In genomic region chr3:179694731-179695130, GRCh38 we compare ENCODE assay signal across 22 cellular contexts. TPM values are rescaled to one million over a fixed set of nuclear protein-coding genes. Genes with fewer than 3 reads are reported as not detected.
DNase-seq lines count a peak whose midpoint lies in the region; ATAC-seq, FAIRE-seq and TF ChIP-seq lines count a peak whose summit lies in the region.
"Had no signal": no experiment of that assay in that cellular context is flagged by ENCODE, and none has a peak within 500 bp of the region (broad histone marks: within the 10 kb centered on the region; RNA-seq: fewer than 3 reads in every experiment).

No MANE protein-coding gene starts in this region.

- TF ChIP-seq CTCF in WTC11 (IDR thresholded peaks at IDR 0.05) (no peak), psoas muscle (IDR thresholded peaks at IDR 0.05) (no peak)

- H3K4me3 ChIP-seq in BLaER1 (no peak overlapping the region), psoas muscle (no peak overlapping the region), mesendoderm (ENCODE audit: low read length) (no peak overlapping the region)
- H3K4me3 ChIP-seq: A549 had no signal

- H3K9me3 ChIP-seq in BLaER1, result 0 out of 2 replicates have a peak, but pooled peaks cover 8% of the 10 kb centered on the region
- no peaks in the 10 kb centered on the region for H3K9me3 ChIP-seq in psoas muscle
- H3K9me3 ChIP-seq: A549, Caco-2 had no signal

- WGBS in psoas muscle, 3 donors, result 86 to 99% (median 90%) methylated on average over 5 to 6 of the region's 6 CpGs
- no CpG with 5 or more reads among the region's 6 CpGs for WGBS in mesendoderm (ENCODE audit: extremely low coverage, insufficient coverage, low lambda C conversion rate)

- peaks cover 15% of the 10 kb centered on the region for H3K4me1 Mint-ChIP-seq in WTC11
- peaks cover 6% of the 10 kb centered on the region for H3K4me1 Mint-ChIP-seq in activated CD4-positive, alpha-beta memory T cell treated with anti-CD3 and anti-CD28 coated beads, Interleukin-2, amount 10 ng/mL, durations not matched to agents 7 days and 5 days

- no peak overlapping the region for H2BK5ac ChIP-seq in mesendoderm (ENCODE audit: low read length)

- H3K27ac ChIP-seq in BLaER1 (no peak overlapping the region), psoas muscle (peak overlapping the region; percentile 56), mesendoderm (ENCODE audit: low read depth, low read length) (no peak overlapping the region)
- H3K27ac ChIP-seq: 22Rv1, A549, C4-2B had no signal

- H3K4me3 Mint-ChIP-seq in WTC11, result no peak overlapping the region
- no peak overlapping the region for H3K4me3 Mint-ChIP-seq in activated CD4-positive, alpha-beta memory T cell treated with anti-CD3 and anti-CD28 coated beads, Interleukin-2, amount 10 ng/mL, durations not matched to agents 7 days and 5 days
- H3K4me3 Mint-ChIP-seq: B cell; CD4-positive, alpha-beta T cell; CD8-positive, alpha-beta T cell had no signal

- POLR2A ChIA-PET in WTC11 (lab: Charles Lee), result no interaction called here
- POLR2A ChIA-PET in activated CD4-positive, alpha-beta memory T cell treated with anti-CD3 and anti-CD28 coated beads, Interleukin-2, amount 10 ng/mL, durations not matched to agents 7 days and 5 days (lab: Charles Lee), result no interaction called here

- H3K27ac Mint-ChIP-seq in WTC11, result no peak overlapping the region
- no peak overlapping the region for H3K27ac Mint-ChIP-seq in activated CD4-positive, alpha-beta memory T cell treated with anti-CD3 and anti-CD28 coated beads, Interleukin-2, amount 10 ng/mL, durations not matched to agents 7 days and 5 days
- H3K27ac Mint-ChIP-seq: B cell; CD4-positive, alpha-beta T cell; CD8-positive, alpha-beta T cell had no signal

- H3K18ac ChIP-seq in mesendoderm (ENCODE audit: low read length), result no peak overlapping the region

- no peaks in the 10 kb centered on the region for H3K79me2 ChIP-seq in mesendoderm (ENCODE audit: control insufficient read depth, insufficient read depth, low read length)

- no peak overlapping the region for H3K56ac ChIP-seq in mesendoderm (ENCODE audit: low read length)

- no peaks in the 10 kb centered on the region for H3K79me1 ChIP-seq in mesendoderm (ENCODE audit: low read length)

- DNase-seq in GM12892 (ENCODE audit: insufficient read length), result no peak
- no peak for DNase-seq in WTC11 (ENCODE audit: low spot score)
- no peak for DNase-seq in psoas muscle
- no peak for DNase-seq in activated CD4-positive, alpha-beta memory T cell treated with anti-CD3 and anti-CD28 coated beads, Interleukin-2, amount 10 ng/mL, durations not matched to agents 7 days and 5 days
- no peak for DNase-seq in mesendoderm
- DNase-seq: AML-193; Caco-2; Calu3; CD4-positive, alpha-beta T cell; CD8-positive, alpha-beta T cell; DMS79 treated with DMSO at 0.1 percent for 48 hours; GF-D8 had no signal

- peaks cover 17% of the 10 kb centered on the region for H3K4me1 ChIP-seq in BLaER1
- peaks cover 39% of the 10 kb centered on the region for H3K4me1 ChIP-seq in psoas muscle
- no peaks in the 10 kb centered on the region for H3K4me1 ChIP-seq in mesendoderm (ENCODE audit: control insufficient read depth, low read depth, low read length)
- H3K4me1 ChIP-seq: A549, Caco-2 had no signal

- ATAC-seq in WTC11 (no peak), psoas muscle (no peak), HG03135 (IDR thresholded peaks at IDR 0.05; ENCODE audit: unreplicated experiment) (no peak)
- ATAC-seq: A549; CD8-positive, alpha-beta T cell had no signal

- peaks cover 47% of the 10 kb centered on the region for H3K36me3 ChIP-seq in BLaER1
- H3K36me3 ChIP-seq in psoas muscle (ENCODE audit: insufficient read depth in 1 of 2, low read depth in 1 of 2), result peaks cover 0 to 24% of the 10 kb centered on the region in 2 donors
- no peaks in the 10 kb centered on the region for H3K36me3 ChIP-seq in mesendoderm (ENCODE audit: control insufficient read depth, insufficient read depth, low read length)

- no peaks in the 10 kb centered on the region for H3K9me3 Mint-ChIP-seq in WTC11
- H3K9me3 Mint-ChIP-seq in activated CD4-positive, alpha-beta memory T cell treated with anti-CD3 and anti-CD28 coated beads, Interleukin-2, amount 10 ng/mL, durations not matched to agents 7 days and 5 days, result no peaks in the 10 kb centered on the region
- H3K9me3 Mint-ChIP-seq: CD4-positive, alpha-beta T cell; CD8-positive, alpha-beta T cell had no signal

- no peak overlapping the region for H2BK15ac ChIP-seq in mesendoderm (replicated peaks; ENCODE audit: low read depth)

- intact Hi-C loops in psoas muscle (cut with DNase I), result no loop called here

- no peak overlapping the region for H3K23ac ChIP-seq in mesendoderm (ENCODE audit: low read length)

- peaks cover 21% of the 10 kb centered on the region for H3K36me3 Mint-ChIP-seq in WTC11
- H3K36me3 Mint-ChIP-seq in activated CD4-positive, alpha-beta memory T cell treated with anti-CD3 and anti-CD28 coated beads, Interleukin-2, amount 10 ng/mL, durations not matched to agents 7 days and 5 days (ENCODE audit: low read depth), result peaks cover 11% of the 10 kb centered on the region

- H3K4me2 ChIP-seq in BLaER1 (peak overlapping the region; percentile 61; the same call in 1 of the 2 replicates), mesendoderm (ENCODE audit: low read length) (no peak overlapping the region)
- H3K4me2 ChIP-seq: A549 had no signal

- no peak overlapping the region for H3K9ac ChIP-seq in BLaER1
- H3K9ac ChIP-seq in mesendoderm (ENCODE audit: low read length), result no peak overlapping the region

- CTCF ChIA-PET in WTC11 (lab: Charles Lee), result no interaction called here
- CTCF ChIA-PET in activated CD4-positive, alpha-beta memory T cell treated with anti-CD3 and anti-CD28 coated beads, Interleukin-2, amount 10 ng/mL, durations not matched to agents 7 days and 5 days (lab: Charles Lee), result no interaction called here

- no peak overlapping the region for H4K8ac ChIP-seq in mesendoderm (ENCODE audit: low read depth, low read length)

- peaks cover 27% of the 10 kb centered on the region for H4K20me1 ChIP-seq in BLaER1

- peak; percentile 9 for FAIRE-seq in GM12892 (lab: Jason Lieb, UNC)
- FAIRE-seq: A549, D721Med, G401.6, GM12891, GM18507 had no signal

- H2AK5ac ChIP-seq in mesendoderm (ENCODE audit: low read length), result no peak overlapping the region

- H2BK120ac ChIP-seq in mesendoderm (ENCODE audit: low read depth, low read length), result no peak overlapping the region

- TF ChIP-seq POLR2A in GM12892 (IDR thresholded peaks at IDR 0.05; ENCODE audit: low read depth, low read length), result no peak

- no peak overlapping the region for H4K5ac ChIP-seq in mesendoderm (ENCODE audit: low read length)

- no peaks in the 10 kb centered on the region for H3K27me3 Mint-ChIP-seq in WTC11 (ENCODE audit: low read depth)
- no peaks in the 10 kb centered on the region for H3K27me3 Mint-ChIP-seq in activated CD4-positive, alpha-beta memory T cell treated with anti-CD3 and anti-CD28 coated beads, Interleukin-2, amount 10 ng/mL, durations not matched to agents 7 days and 5 days
- H3K27me3 Mint-ChIP-seq: B cell; CD4-positive, alpha-beta T cell had no signal

- H3K27me3 ChIP-seq in BLaER1 (no peaks in the 10 kb centered on the region), psoas muscle (ENCODE audit: insufficient read depth in 3 of 3, low read length in 2 of 3) (no peaks in the 10 kb centered on the region), mesendoderm (ENCODE audit: insufficient read depth, low read length, poor library complexity) (no peaks in the 10 kb centered on the region)

- no peak overlapping the region for H3K4ac ChIP-seq in mesendoderm (ENCODE audit: low read depth, low read length)

TF ChIP-seq in WTC11, 78 proteins besides CTCF, POLR2A, EP300 and RAD21:
- TF ChIP-seq ZSCAN18 (CRISPR knock-in tag; IDR thresholded peaks at IDR 0.05), result no peak
- 0 out of 2 replicates have a peak, but pooled peaks have one; percentile 6 for TF ChIP-seq USF2 (CRISPR knock-in tag; IDR thresholded peaks at IDR 0.05)
- no peak for TF ChIP-seq FOXP4 (CRISPR knock-in tag; IDR thresholded peaks at IDR 0.05)
TF ChIP-seq in WTC11: peak in this region for 1.

RNA-seq across cellular contexts. Expression of gene USP13, which starts 41.9 kb away (rescaled TPM):
- polyA plus RNA-seq in GM12892 (2012; ENCODE audit: missing spikeins), result 5.0 TPM
- total RNA-seq in WTC11 (2021) (24.8 to 27.2 TPM (median 26.8 TPM) in 3 replicates), psoas muscle (100 to 1,000 TPM; 175 to 324 (median 269) TPM)
- polyA plus RNA-seq in psoas muscle, result 10 to 100 TPM; 16.1 to 96.0 (median 86.2) TPM
- total RNA-seq in activated CD4-positive, alpha-beta memory T cell treated with anti-CD3 and anti-CD28 coated beads, Interleukin-2, amount 10 ng/mL, durations not matched to agents 7 days and 5 days, result 1 to 10 TPM; 9.4 to 9.6 TPM
- polyA plus RNA-seq in mesendoderm (2013, experiment 1 of 2), result 11.5 TPM
- 11.9 TPM for polyA plus RNA-seq in mesendoderm (2013, experiment 2 of 2)
